In the genomic region with DNA sequence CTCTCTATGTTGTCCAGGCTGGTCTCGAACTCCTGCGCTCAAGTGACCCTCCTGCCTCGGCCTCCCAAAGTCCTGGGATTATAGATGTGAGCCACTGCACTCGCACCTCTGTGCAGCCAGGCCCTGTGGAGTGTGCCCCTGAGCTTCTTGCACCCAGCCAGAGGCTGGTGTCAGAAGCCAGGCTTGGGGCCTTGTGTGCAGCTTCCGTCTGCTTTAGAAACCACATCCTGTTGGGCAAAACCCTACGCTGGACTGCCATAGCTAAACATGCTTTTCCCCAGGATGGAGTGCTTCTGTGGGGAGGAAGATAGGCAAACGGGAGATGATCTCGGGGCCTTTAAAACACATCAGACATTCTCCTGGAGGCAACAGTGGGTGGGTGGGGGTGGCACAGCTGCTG, we compare ENCODE assay signal across 11 cellular contexts. TPM values are rescaled to one million over a fixed set of nuclear protein-coding genes. Genes with fewer than 3 reads are reported as not detected.
DNase-seq lines count a peak whose midpoint lies in the region; ATAC-seq and TF ChIP-seq lines count a peak whose summit lies in the region.
"Had no signal": no experiment of that assay in that cellular context is flagged by ENCODE, and none has a peak within 500 bp of the region (broad histone marks: within the 10 kb centered on the region; RNA-seq: fewer than 3 reads in every experiment).

No MANE protein-coding gene starts in this region.

- no peaks in the 10 kb centered on the region for H3K27me3 Mint-ChIP-seq in activated naive CD8-positive, alpha-beta T cell treated with anti-CD3 and anti-CD28 coated beads for 36 hours

- CTCF ChIA-PET in mammary epithelial cell (lab: Charles Lee; ENCODE audit: low non-redundant PET), result interaction anchor here (0.6 kb wide), 1 partner anchor 168 kb away, joined by 4 read pairs; no protein-coding TSS in a partner anchor

- in situ Hi-C loops in mammary epithelial cell (cut with MboI; ENCODE audit: low sequenced_read_pairs in 2 of 2), result loop anchor here in 1 of 2 donors (25.0 kb wide), 1 partner anchor 677 kb away; no protein-coding TSS in a partner anchor

- H3K9me3 ChIP-seq in mammary epithelial cell (replicated peaks; ENCODE audit: insufficient read depth, low read length), result no peaks in the 10 kb centered on the region
- H3K9me3 ChIP-seq: testis had no signal

- no peak for ATAC-seq in GM18498 (IDR thresholded peaks at IDR 0.05; ENCODE audit: unreplicated experiment)
- no peak for ATAC-seq in GM21367 (IDR thresholded peaks at IDR 0.05; ENCODE audit: unreplicated experiment)

- H3K4me1 ChIP-seq in mammary epithelial cell (ENCODE audit: insufficient read depth, low read length), result no peaks in the 10 kb centered on the region
- H3K4me1 ChIP-seq: testis had no signal

- H3K79me2 ChIP-seq in mammary epithelial cell (ENCODE audit: insufficient read depth, low read length), result no peaks in the 10 kb centered on the region

- dilution Hi-C loops in mammary epithelial cell (cut with HindIII; ENCODE audit: low sequenced_read_pairs), result no loop called here

- H4K20me1 ChIP-seq in mammary epithelial cell (ENCODE audit: insufficient read depth, low read length), result no peaks in the 10 kb centered on the region

- 87% methylated on average over 5 of the region's 8 CpGs for WGBS in mammary epithelial cell (ENCODE audit: low coverage, missing lambda C conversion rate)

- H3K36me3 ChIP-seq in mammary epithelial cell (ENCODE audit: insufficient read depth, low read length), result peaks cover 5% of the 10 kb centered on the region

- no peak for TF ChIP-seq CTCF in GM12865 (IDR thresholded peaks at IDR 0.05; ENCODE audit: insufficient read depth, low read depth, low read length, missing control alignments)
- TF ChIP-seq CTCF in mammary epithelial cell (conservative IDR thresholded peaks at IDR 0.05 in 1 of 2, IDR thresholded peaks at IDR 0.05 in 1 of 2; ENCODE audit: extremely low read depth in 1 of 2, insufficient read depth in 1 of 2, low read depth in 1 of 2, low read length in 2 of 2), result no peak

- H3K4me1 Mint-ChIP-seq in activated naive CD8-positive, alpha-beta T cell treated with anti-CD3 and anti-CD28 coated beads for 36 hours, result peaks cover 23% of the 10 kb centered on the region

- H3K27me3 ChIP-seq in mammary epithelial cell (ENCODE audit: insufficient read depth, low read length), result no peaks in the 10 kb centered on the region
- H3K27me3 ChIP-seq: testis had no signal

- DNase-seq in GM12865 (ENCODE audit: low read depth) (peak; percentile 47), SIG-M5 treated with dmso at 0.1 percent for 504 hours (lab: John Stamatoyannopoulos, UW; ENCODE audit: unreplicated experiment) (peak; percentile 81), RKO (ENCODE audit: low spot score) (no peak), mammary epithelial cell (no peak)
- peak; percentile 45 for DNase-seq in activated naive CD8-positive, alpha-beta T cell treated with anti-CD3 and anti-CD28 coated beads for 36 hours
- DNase-seq in stimulated activated CD4-positive, alpha-beta T cell treated with anti-CD3 and anti-CD28 coated beads, Interleukin-4, amount 100 ng/mL, for 1 hour, result peak; percentile 32
- DNase-seq: testis had no signal

- H3K4me2 ChIP-seq in mammary epithelial cell (ENCODE audit: insufficient read depth, low read depth, low read length), result no peak overlapping the region

- no peak overlapping the region for H3K27ac ChIP-seq in mammary epithelial cell (ENCODE audit: insufficient read depth, low read depth, low read length)
- H3K27ac ChIP-seq: testis had no signal

- no peak overlapping the region for H3K9ac ChIP-seq in mammary epithelial cell (ENCODE audit: insufficient read depth, low read length)

- H3K9me3 Mint-ChIP-seq in activated naive CD8-positive, alpha-beta T cell treated with anti-CD3 and anti-CD28 coated beads for 36 hours, result no peaks in the 10 kb centered on the region

- H3K36me3 Mint-ChIP-seq in activated naive CD8-positive, alpha-beta T cell treated with anti-CD3 and anti-CD28 coated beads for 36 hours, result peaks cover 24% of the 10 kb centered on the region

- H2AFZ ChIP-seq in mammary epithelial cell (ENCODE audit: low read depth, low read length), result no peak overlapping the region

- no TSS peak for BruUV-seq in mammary epithelial cell (replicated peaks; lab: Mats Ljungman, UMichigan)

- intact Hi-C loops in mammary epithelial cell (cut with micrococcal nuclease), result no loop called here

- H3K4me3 Mint-ChIP-seq in activated naive CD8-positive, alpha-beta T cell treated with anti-CD3 and anti-CD28 coated beads for 36 hours, result no peak overlapping the region

- H3K27ac Mint-ChIP-seq in activated naive CD8-positive, alpha-beta T cell treated with anti-CD3 and anti-CD28 coated beads for 36 hours, result peak overlapping the region; percentile 84

- no peak overlapping the region for H3K4me3 ChIP-seq in GM12865 (ENCODE audit: low read depth, low read length)
- no peak overlapping the region for H3K4me3 ChIP-seq in mammary epithelial cell (replicated peaks in 1 of 3; ENCODE audit: insufficient read depth in 1 of 3, low read depth in 2 of 3, low read length in 3 of 3)
- H3K4me3 ChIP-seq: testis had no signal

RNA-seq across cellular contexts. Expression of a gene that starts 40.1 kb away (rescaled TPM):
- total RNA-seq in activated naive CD8-positive, alpha-beta T cell treated with anti-CD3 and anti-CD28 coated beads for 36 hours, result not detected
- total RNA-seq in mammary epithelial cell, result not detected
- not detected for polyA plus RNA-seq in mammary epithelial cell
- not detected for polyA minus RNA-seq in mammary epithelial cell
- total RNA-seq: fibroblast of lung, NCI-H460 had no signal
- polyA plus RNA-seq: fibroblast of lung had no signal

RNA-seq across cellular contexts. Expression of a gene that starts 54.3 kb away (rescaled TPM):
- 10 to 100 TPM; 22.1 to 23.0 TPM for total RNA-seq in activated naive CD8-positive, alpha-beta T cell treated with anti-CD3 and anti-CD28 coated beads for 36 hours
- 10 to 100 TPM; 17.5 to 21.7 TPM for total RNA-seq in mammary epithelial cell
- 22.9 TPM for polyA plus RNA-seq in mammary epithelial cell
- 22.6 TPM for polyA minus RNA-seq in mammary epithelial cell

Comparison
In these comparisons a context has a peak if more than half of its experiments do, and no peak if none do; other contexts are left out.
1. DNase-seq: peak in GM12865 (single experiment), SIG-M5 treated with dmso at 0.1 percent for 504 hours (single experiment), activated naive CD8-positive, alpha-beta T cell treated with anti-CD3 and anti-CD28 coated beads for 36 hours (single experiment) and stimulated activated CD4-positive, alpha-beta T cell treated with anti-CD3 and anti-CD28 coated beads, Interleukin-4, amount 100 ng/mL, for 1 hour (single experiment); none in RKO (single experiment) and mammary epithelial cell (single experiment).